36 cellular contexts compared by ENCODE assay signal in genomic region chr14:33134975-33135374, GRCh38.
"Had no signal": no experiment of that assay in that cellular context is flagged by ENCODE, and none has a peak within 500 bp of the region (broad histone marks: within the 10 kb centered on the region; RNA-seq: fewer than 3 reads in every experiment).

No MANE protein-coding gene starts in this region.

- H3K9me3 ChIP-seq: adrenal gland, breast epithelium, gastroesophageal sphincter, heart right ventricle had no signal

- H3K4me3 ChIP-seq: adrenal gland, breast epithelium, cardiac muscle cell, coronary artery, dorsolateral prefrontal cortex, gastroesophageal sphincter, heart right ventricle, hepatocyte had no signal

- H3K9me3 Mint-ChIP-seq: activated CD4-positive, alpha-beta memory T cell treated with anti-CD3 and anti-CD28 coated beads for 36 hours; activated CD4-positive, alpha-beta T cell treated with anti-CD3 and anti-CD28 coated beads, Interleukin-2, amount 10 ng/mL, durations not matched to agents 24 days and 14 days; activated naive CD4-positive, alpha-beta T cell treated with anti-CD3 and anti-CD28 coated beads for 36 hours; activated naive CD4-positive, alpha-beta T cell treated with anti-CD3 and anti-CD28 coated beads, Interleukin-2, amount 50 U/mL, for 24 hours; activated T-helper 2 cell treated with anti-CD3 and anti-CD28 coated beads, Interferon-gamma antibody, Interleukin-2, Interleukin-4, amounts not matched to agents 10 μg/mL and 5 μg/mL and 100 μg/mL, durations not matched to agents 14 hours and 24 hours and 36 hours; brain; dendritic cell treated with granulocyte-macrophage colony-stimulating factor and Interleukin-4, amounts not matched to agents 40 ng/mL and 50 ng/mL, for 4 days; endodermal cell had no signal

- H3K36me3 Mint-ChIP-seq: activated CD4-positive, alpha-beta memory T cell treated with anti-CD3 and anti-CD28 coated beads for 36 hours; activated CD8-positive, alpha-beta memory T cell treated with anti-CD3 and anti-CD28 coated beads, Interleukin-2, amount 10 ng/mL, durations not matched to agents 7 days and 5 days; activated naive CD4-positive, alpha-beta T cell treated with anti-CD3 and anti-CD28 coated beads, Interleukin-2, amount 50 U/mL, for 24 hours; activated naive CD8-positive, alpha-beta T cell treated with anti-CD3 and anti-CD28 coated beads for 36 hours; brain had no signal

- H3K36me3 ChIP-seq: adrenal gland, breast epithelium, cardiac muscle cell, gastroesophageal sphincter, heart right ventricle had no signal

- H2AFZ ChIP-seq: hepatocyte had no signal

- H3K27me3 Mint-ChIP-seq: activated CD4-positive, alpha-beta memory T cell treated with anti-CD3 and anti-CD28 coated beads for 36 hours; activated CD4-positive, alpha-beta T cell treated with anti-CD3 and anti-CD28 coated beads for 36 hours; activated CD4-positive, alpha-beta T cell treated with anti-CD3 and anti-CD28 coated beads, Interleukin-2, amount 10 ng/mL, durations not matched to agents 24 days and 14 days; activated CD8-positive, alpha-beta memory T cell treated with anti-CD3 and anti-CD28 coated beads, Interleukin-2, amount 10 ng/mL, durations not matched to agents 7 days and 5 days; activated naive CD4-positive, alpha-beta T cell treated with anti-CD3 and anti-CD28 coated beads, Interleukin-2, amount 50 U/mL, for 24 hours; activated naive CD8-positive, alpha-beta T cell treated with anti-CD3 and anti-CD28 coated beads for 36 hours; activated naive CD8-positive, alpha-beta T cell treated with anti-CD3 and anti-CD28 coated beads, Interleukin-2, amount 50 U/mL, for 24 hours; dendritic cell treated with granulocyte-macrophage colony-stimulating factor and Interleukin-4, amounts not matched to agents 40 ng/mL and 50 ng/mL, for 4 days had no signal

- ATAC-seq: activated CD4-positive, alpha-beta T cell treated with anti-CD3 and anti-CD28 coated beads for 36 hours; activated CD8-positive, alpha-beta memory T cell treated with anti-CD3 and anti-CD28 coated beads, Interleukin-2, amount 10 ng/mL, durations not matched to agents 7 days and 5 days; activated CD8-positive, alpha-beta T cell treated with anti-CD3 and anti-CD28 coated beads, Interleukin-2, amount 10 ng/mL, durations not matched to agents 7 days and 5 days; activated naive CD8-positive, alpha-beta T cell treated with anti-CD3 and anti-CD28 coated beads, Interleukin-2, amount 50 U/mL, for 24 hours; esophagus mucosa; gastroesophageal sphincter; heart right ventricle had no signal

- H3K4me2 ChIP-seq: hepatocyte had no signal

- H3K4me1 Mint-ChIP-seq: activated CD4-positive, alpha-beta T cell treated with anti-CD3 and anti-CD28 coated beads for 36 hours; activated CD4-positive, alpha-beta T cell treated with anti-CD3 and anti-CD28 coated beads, Interleukin-2, amount 10 ng/mL, durations not matched to agents 24 days and 14 days; activated CD8-positive, alpha-beta memory T cell treated with anti-CD3 and anti-CD28 coated beads, Interleukin-2, amount 10 ng/mL, durations not matched to agents 7 days and 5 days; activated naive CD4-positive, alpha-beta T cell treated with anti-CD3 and anti-CD28 coated beads, Interleukin-2, amount 50 U/mL, for 24 hours; activated naive CD8-positive, alpha-beta T cell treated with anti-CD3 and anti-CD28 coated beads for 36 hours; activated naive CD8-positive, alpha-beta T cell treated with anti-CD3 and anti-CD28 coated beads, Interleukin-2, amount 50 U/mL, for 24 hours had no signal

- H3K4me3 Mint-ChIP-seq: activated CD4-positive, alpha-beta memory T cell treated with anti-CD3 and anti-CD28 coated beads for 36 hours; activated CD4-positive, alpha-beta T cell treated with anti-CD3 and anti-CD28 coated beads for 36 hours; activated CD4-positive, alpha-beta T cell treated with anti-CD3 and anti-CD28 coated beads, Interleukin-2, amount 10 ng/mL, durations not matched to agents 24 days and 14 days; activated CD8-positive, alpha-beta memory T cell treated with anti-CD3 and anti-CD28 coated beads, Interleukin-2, amount 10 ng/mL, durations not matched to agents 7 days and 5 days; activated CD8-positive, alpha-beta T cell treated with anti-CD3 and anti-CD28 coated beads, Interleukin-2, amount 10 ng/mL, durations not matched to agents 7 days and 5 days; activated naive CD4-positive, alpha-beta T cell treated with anti-CD3 and anti-CD28 coated beads for 36 hours; activated naive CD4-positive, alpha-beta T cell treated with anti-CD3 and anti-CD28 coated beads, Interleukin-2, amount 50 U/mL, for 24 hours; activated naive CD8-positive, alpha-beta T cell treated with anti-CD3 and anti-CD28 coated beads for 36 hours; activated naive CD8-positive, alpha-beta T cell treated with anti-CD3 and anti-CD28 coated beads, Interleukin-2, amount 50 U/mL, for 24 hours; activated T-helper 1 cell treated with anti-CD3 and anti-CD28 coated beads, Interleukin-12 subunit alpha, Interleukin-12 subunit beta, Interleukin-2, Interleukin-4 antibody, amounts not matched to agents 30 ng/mL and 10 ng/mL and 1 ng/mL, durations not matched to agents 14 hours and 24 hours and 36 hours; brain; dendritic cell treated with granulocyte-macrophage colony-stimulating factor and Interleukin-4, amounts not matched to agents 40 ng/mL and 50 ng/mL, for 4 days; endodermal cell had no signal

- H3K79me2 ChIP-seq: hepatocyte had no signal

- H3K4me1 ChIP-seq: adrenal gland, breast epithelium, gastroesophageal sphincter, heart right ventricle had no signal

- H3K27ac ChIP-seq: adrenal gland, breast epithelium, cardiac muscle cell, coronary artery, dorsolateral prefrontal cortex, gastroesophageal sphincter, heart right ventricle, hepatocyte had no signal

- DNase-seq: activated CD4-positive, alpha-beta memory T cell treated with anti-CD3 and anti-CD28 coated beads for 36 hours; activated CD4-positive, alpha-beta T cell treated with anti-CD3 and anti-CD28 coated beads for 36 hours; activated CD4-positive, alpha-beta T cell treated with anti-CD3 and anti-CD28 coated beads, Interleukin-2, amount 10 ng/mL, durations not matched to agents 24 days and 14 days; activated CD4-positive, CD25-positive, alpha-beta regulatory T cell; activated CD4-positive, CD25-positive, alpha-beta regulatory T cell treated with anti-CD3 and anti-CD28 coated beads, Interleukin-2, amount 50 U/mL, for 72 hours; activated CD8-positive, alpha-beta memory T cell treated with anti-CD3 and anti-CD28 coated beads, Interleukin-2, amount 10 ng/mL, durations not matched to agents 7 days and 5 days; activated CD8-positive, alpha-beta memory T cell treated with anti-CD3 and anti-CD28 coated beads, Interleukin-2, amount 50 U/mL, for 4 hours; activated CD8-positive, alpha-beta T cell treated with anti-CD3 and anti-CD28 coated beads, Interleukin-2, amount 10 ng/mL, durations not matched to agents 7 days and 5 days; activated effector memory CD4-positive, alpha-beta T cell treated with anti-CD3 and anti-CD28 coated beads, Interleukin-2, amount 50 U/mL, for 16 hours; activated naive CD4-positive, alpha-beta T cell treated with anti-CD3 and anti-CD28 coated beads for 36 hours; activated naive CD8-positive, alpha-beta T cell treated with anti-CD3 and anti-CD28 coated beads for 36 hours; activated naive CD8-positive, alpha-beta T cell treated with anti-CD3 and anti-CD28 coated beads, Interleukin-2, amount 50 U/mL, for 24 hours; activated T-cell treated with anti-CD3 and anti-CD28 coated beads, Interleukin-2, amount 50 U/mL, for 1 hour; activated T-cell treated with anti-CD3 and anti-CD28 coated beads, Interleukin-2, amount 50 U/mL, for 48 hours; adrenal gland; amygdala; aorta; central memory CD4-positive, alpha-beta T cell; cerebellar nuclear complex; dorsolateral prefrontal cortex; effector memory CD4-positive, alpha-beta T cell; endodermal cell; foreskin melanocyte; heart right ventricle; T-helper 2 cell had no signal

- H3K27ac Mint-ChIP-seq: activated CD4-positive, alpha-beta memory T cell treated with anti-CD3 and anti-CD28 coated beads for 36 hours; activated CD4-positive, alpha-beta T cell treated with anti-CD3 and anti-CD28 coated beads for 36 hours; activated CD4-positive, alpha-beta T cell treated with anti-CD3 and anti-CD28 coated beads, Interleukin-2, amount 10 ng/mL, durations not matched to agents 24 days and 14 days; activated CD8-positive, alpha-beta memory T cell treated with anti-CD3 and anti-CD28 coated beads, Interleukin-2, amount 10 ng/mL, durations not matched to agents 7 days and 5 days; activated CD8-positive, alpha-beta T cell treated with anti-CD3 and anti-CD28 coated beads, Interleukin-2, amount 10 ng/mL, durations not matched to agents 7 days and 5 days; activated naive CD4-positive, alpha-beta T cell treated with anti-CD3 and anti-CD28 coated beads for 36 hours; activated naive CD4-positive, alpha-beta T cell treated with anti-CD3 and anti-CD28 coated beads, Interleukin-2, amount 50 U/mL, for 24 hours; activated naive CD8-positive, alpha-beta T cell treated with anti-CD3 and anti-CD28 coated beads for 36 hours; activated naive CD8-positive, alpha-beta T cell treated with anti-CD3 and anti-CD28 coated beads, Interleukin-2, amount 50 U/mL, for 24 hours; activated T-helper 1 cell treated with anti-CD3 and anti-CD28 coated beads, Interleukin-12 subunit alpha, Interleukin-12 subunit beta, Interleukin-2, Interleukin-4 antibody, amounts not matched to agents 30 ng/mL and 10 ng/mL and 1 ng/mL, durations not matched to agents 14 hours and 24 hours and 36 hours; activated T-helper 2 cell treated with anti-CD3 and anti-CD28 coated beads, Interferon-gamma antibody, Interleukin-2, Interleukin-4, amounts not matched to agents 10 μg/mL and 5 μg/mL and 100 μg/mL, durations not matched to agents 14 hours and 24 hours and 36 hours; dendritic cell treated with granulocyte-macrophage colony-stimulating factor and Interleukin-4, amounts not matched to agents 40 ng/mL and 50 ng/mL, for 4 days; endodermal cell had no signal

- H3K27me3 ChIP-seq: adrenal gland, breast epithelium, cardiac muscle cell, dorsolateral prefrontal cortex, gastroesophageal sphincter, heart right ventricle had no signal
